1 cellular context compared by ENCODE assay signal in genomic region chr10:124977648-124978375, GRCh38.
TF ChIP-seq lines count a peak whose summit lies in the region.

No MANE protein-coding gene starts in this region.

TF ChIP-seq in GM23338, 12 proteins besides CTCF, POLR2A, EP300 and RAD21 (continued from another document):
- TF ChIP-seq ZNF462 (CRISPR knock-in tag; IDR thresholded peaks at IDR 0.05) (no peak), REST (IDR thresholded peaks at IDR 0.05; ENCODE audit: unreplicated experiment) (no peak), EZH2phosphoT487 (IDR thresholded peaks at IDR 0.05; ENCODE audit: unreplicated experiment) (no peak), POLR2AphosphoS5 (IDR thresholded peaks at IDR 0.05; ENCODE audit: low read depth) (no peak), EZH2 (IDR thresholded peaks at IDR 0.05; ENCODE audit: low read depth, unreplicated experiment) (no peak), NANOG (IDR thresholded peaks at IDR 0.05; ENCODE audit: borderline replicate concordance) (no peak), JUNB (IDR thresholded peaks at IDR 0.05; ENCODE audit: unreplicated experiment) (no peak), ZNF114 (CRISPR knock-in tag; IDR thresholded peaks at IDR 0.05) (no peak)
